10 cellular contexts compared by ENCODE assay signal in genomic region chr1:191174298-191174697, GRCh38.
DNase-seq lines count a peak whose midpoint lies in the region; ATAC-seq and TF ChIP-seq lines count a peak whose summit lies in the region.
"Had no signal": no experiment of that assay in that cellular context is flagged by ENCODE, and none has a peak within 500 bp of the region (broad histone marks: within the 10 kb centered on the region; RNA-seq: fewer than 3 reads in every experiment).

No MANE protein-coding gene starts in this region.

- no peak for TF ChIP-seq CTCF in AG04449 (IDR thresholded peaks at IDR 0.05; ENCODE audit: insufficient read depth, low read length, missing control alignments)

- CTCF ChIA-PET in AG04449 (lab: Yijun Ruan, JAX) = no interaction called here

- H3K4me3 ChIP-seq in AG04449 (ENCODE audit: low read depth, low read length) = peak overlapping the region; percentile 27
- H3K4me3 ChIP-seq: prostate gland had no signal

- DNase-seq in AG04449 (ENCODE audit: low read depth, low spot score) (no peak), OCI-M1 (lab: John Stamatoyannopoulos, UW) (peak; percentile 74), COLO668 (lab: John Stamatoyannopoulos, UW; ENCODE audit: unreplicated experiment) (no peak), NCI-H1092 (lab: John Stamatoyannopoulos, UW) (no peak), amniotic stem cell (lab: John Stamatoyannopoulos, UW) (no peak), NCI-H1048 (lab: John Stamatoyannopoulos, UW) (no peak)
- DNase-seq: NCI-H1436 treated with DMSO at 0.1 percent for 48 hours had no signal

- peak; percentile 95 for ATAC-seq in GM19372 (IDR thresholded peaks at IDR 0.05; ENCODE audit: low read depth, unreplicated experiment)
- peak; percentile 97 for ATAC-seq in HG03066 (IDR thresholded peaks at IDR 0.05; ENCODE audit: low read depth, unreplicated experiment)

- POLR2A ChIA-PET in AG04449 (lab: Yijun Ruan, JAX) = no interaction called here
